Comparison of ENCODE assay signal across 4 cellular contexts in genomic region chr10:89707372-89707771, GRCh38.
A peak's percentile ranks its signal among the peaks of the same experiment; 100 is the strongest.
TF ChIP-seq lines count a peak whose summit lies in the region.

No MANE protein-coding gene starts in this region.

TF ChIP-seq in SK-N-SH, 30 proteins besides CTCF, POLR2A, EP300 and RAD21 (continued from another document):
- no peak for TF ChIP-seq YY1 (IDR thresholded peaks at IDR 0.05; ENCODE audit: low read depth)
- no peak for TF ChIP-seq FOSL2 (IDR thresholded peaks at IDR 0.05; ENCODE audit: borderline replicate concordance, low read depth)
- TF ChIP-seq TCF12 (IDR thresholded peaks at IDR 0.05), result no peak
- TF ChIP-seq USF1 (IDR thresholded peaks at IDR 0.05; ENCODE audit: borderline replicate concordance, low read depth), result no peak

TF ChIP-seq in SK-N-SH treated with all-trans-retinoic acid at 6 μM for 48 hours, 23 proteins besides CTCF, POLR2A, EP300 and RAD21:
- TF ChIP-seq ARNTL (CRISPR knock-in tag; IDR thresholded peaks at IDR 0.05; ENCODE audit: borderline replicate concordance, low read depth) (no peak), ZFP30 (CRISPR knock-in tag; IDR thresholded peaks at IDR 0.05) (no peak), ZNF70 (CRISPR knock-in tag; IDR thresholded peaks at IDR 0.05) (no peak), GLIS3 (CRISPR knock-in tag; IDR thresholded peaks at IDR 0.05) (no peak), ZC3H10 (CRISPR knock-in tag; IDR thresholded peaks at IDR 0.05) (no peak), TSHZ2 (CRISPR knock-in tag; IDR thresholded peaks at IDR 0.05) (no peak), RARB (CRISPR knock-in tag; IDR thresholded peaks at IDR 0.05) (no peak), SNAI2 (CRISPR knock-in tag; IDR thresholded peaks at IDR 0.05) (no peak), CSRNP3 (CRISPR knock-in tag; IDR thresholded peaks at IDR 0.05) (no peak), ISL1 (CRISPR knock-in tag; IDR thresholded peaks at IDR 0.05) (no peak), OSR1 (CRISPR knock-in tag; IDR thresholded peaks at IDR 0.05) (no peak), CREB5 (CRISPR knock-in tag; IDR thresholded peaks at IDR 0.05; ENCODE audit: low read depth) (no peak), ZFP3 (CRISPR knock-in tag; IDR thresholded peaks at IDR 0.05) (no peak), CSDC2 (CRISPR knock-in tag; IDR thresholded peaks at IDR 0.05) (no peak)
TF ChIP-seq in SK-N-SH treated with all-trans-retinoic acid at 6 μM for 48 hours: peak in this region for 0.

TF ChIP-seq in HEK293, 187 proteins besides CTCF, POLR2A, EP300 and RAD21:
- peak; percentile 43; the same call in 1 of the 2 replicates for TF ChIP-seq MZF1 (tag by site-specific recombination; IDR thresholded peaks at IDR 0.05; ENCODE audit: borderline replicate concordance)
- TF ChIP-seq ZNF585B (tag by site-specific recombination; IDR thresholded peaks at IDR 0.05), result no peak
- TF ChIP-seq ZNF366 (tag by site-specific recombination; conservative IDR thresholded peaks at IDR 0.05), result peak; percentile 77; the same call in 1 of the 2 replicates
- peak; percentile 99 for TF ChIP-seq PRDM1 (tag by site-specific recombination; IDR thresholded peaks at IDR 0.05)

TF ChIP-seq in GM12878, 131 proteins besides CTCF, POLR2A, EP300 and RAD21 (continued from another document):
- TF ChIP-seq YBX1 (IDR thresholded peaks at IDR 0.05), result 0 out of 2 replicates have a peak, but pooled peaks have one; percentile 51
- no peak for TF ChIP-seq RELB (IDR thresholded peaks at IDR 0.05; ENCODE audit: low read depth)
- 0 out of 2 replicates have a peak, but pooled peaks have one; percentile 29 for TF ChIP-seq MLLT1 (IDR thresholded peaks at IDR 0.05)
- no peak for TF ChIP-seq BCL3 (IDR thresholded peaks at IDR 0.05; ENCODE audit: borderline replicate concordance, insufficient read depth, low read depth, low read length, poor library complexity, severe bottlenecking)
- TF ChIP-seq HDAC2 (IDR thresholded peaks at IDR 0.05), result no peak
- peak; percentile 62 for TF ChIP-seq NBN (IDR thresholded peaks at IDR 0.05)
- TF ChIP-seq ZNF207 (IDR thresholded peaks at IDR 0.05; ENCODE audit: borderline replicate concordance), result no peak
- no peak for TF ChIP-seq ATF7 (IDR thresholded peaks at IDR 0.05; ENCODE audit: low read depth)
- peak; percentile 43; the same call in 1 of the 2 replicates for TF ChIP-seq HDGF (IDR thresholded peaks at IDR 0.05)
- TF ChIP-seq IKZF2 (IDR thresholded peaks at IDR 0.05), result peak in 1 of 2 experiments; percentile 26; a peak in 1 of 4 replicates
TF ChIP-seq in GM12878: peak in this region for 6.
